In the genomic region with DNA sequence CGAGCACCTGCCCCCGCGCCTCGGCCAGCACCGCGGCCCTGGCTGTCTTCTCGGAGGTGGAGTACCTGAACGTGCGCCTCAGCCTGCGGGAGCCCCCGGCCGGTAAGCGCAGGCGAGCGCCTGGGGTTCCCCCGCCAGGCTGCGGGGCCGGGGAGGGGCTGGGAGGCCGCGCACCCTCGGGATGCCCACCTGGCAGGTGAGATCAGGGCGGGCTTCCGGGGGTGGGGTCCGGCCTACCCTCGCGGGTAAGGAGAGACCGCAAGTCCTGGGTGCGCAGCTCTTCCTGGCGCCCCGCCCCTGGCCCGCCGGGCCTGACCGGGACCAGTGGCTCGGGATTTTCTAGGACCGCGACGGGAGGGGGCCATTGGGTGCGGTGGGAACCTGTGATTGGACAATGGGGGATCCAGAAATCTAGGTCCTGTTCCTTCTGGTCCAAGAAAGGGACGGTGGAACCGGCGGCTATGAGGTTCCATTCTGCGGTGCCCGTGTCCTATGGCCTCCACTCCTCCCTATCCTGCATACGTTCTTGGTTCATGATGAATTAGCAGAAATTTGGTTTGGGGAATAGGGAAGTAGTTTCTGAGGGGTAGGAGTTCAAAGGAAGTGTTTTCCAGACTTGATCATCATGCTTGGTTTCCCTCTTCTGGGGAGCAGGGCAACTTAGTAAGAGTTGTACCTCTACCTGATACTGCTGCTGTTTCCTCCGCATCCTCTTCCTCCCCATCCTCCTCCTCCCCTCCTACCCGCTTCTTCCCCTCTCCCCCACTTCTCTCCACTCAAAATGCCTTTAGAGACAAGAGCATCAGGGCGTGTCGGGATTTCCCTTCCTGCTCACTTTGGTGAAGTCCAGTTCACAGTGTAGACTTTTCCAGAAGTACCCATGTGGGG, we compare ENCODE assay signal across 8 cellular contexts. TPM values are rescaled to one million over a fixed set of nuclear protein-coding genes. Genes with fewer than 3 reads are reported as not detected.
DNase-seq lines count a peak whose midpoint lies in the region; ATAC-seq and TF ChIP-seq lines count a peak whose summit lies in the region.

No MANE protein-coding gene starts in this region.

- H3K9me3 ChIP-seq in CD4-positive, CD25-positive, alpha-beta regulatory T cell (ENCODE audit: control insufficient read depth in 2 of 2, low read length in 2 of 2) = no peaks in the 10 kb centered on the region
- H3K9me3 ChIP-seq in neutrophil = no peaks in the 10 kb centered on the region

- no peaks in the 10 kb centered on the region for H3K36me3 ChIP-seq in CD4-positive, CD25-positive, alpha-beta regulatory T cell (ENCODE audit: control insufficient read depth, insufficient read depth, low read length)
- H3K36me3 ChIP-seq in neutrophil = no peaks in the 10 kb centered on the region

- peaks cover 5 to 27% (median 14%) of the 10 kb centered on the region in 4 donors for H3K4me1 Mint-ChIP-seq in CD4-positive, CD25-positive, alpha-beta regulatory T cell
- H3K4me1 Mint-ChIP-seq in activated T-helper 2 cell treated with anti-CD3 and anti-CD28 coated beads, Interferon-gamma antibody, Interleukin-2, Interleukin-4, amounts not matched to agents 10 μg/mL and 5 μg/mL and 100 μg/mL, durations not matched to agents 14 hours and 24 hours and 36 hours (ENCODE audit: low read depth) = peaks cover 17% of the 10 kb centered on the region

- H3K36me3 Mint-ChIP-seq in CD4-positive, CD25-positive, alpha-beta regulatory T cell = no peaks in the 10 kb centered on the region
- H3K36me3 Mint-ChIP-seq in activated T-helper 2 cell treated with anti-CD3 and anti-CD28 coated beads, Interferon-gamma antibody, Interleukin-2, Interleukin-4, amounts not matched to agents 10 μg/mL and 5 μg/mL and 100 μg/mL, durations not matched to agents 14 hours and 24 hours and 36 hours (ENCODE audit: low read depth) = no peaks in the 10 kb centered on the region

- no peaks in the 10 kb centered on the region for H3K27me3 ChIP-seq in CD4-positive, CD25-positive, alpha-beta regulatory T cell (ENCODE audit: control insufficient read depth, insufficient read depth, low read length)
- H3K27me3 ChIP-seq in neutrophil = peaks cover 42% of the 10 kb centered on the region

- peak overlapping the region; percentile 49 for H3K4me3 ChIP-seq in CD4-positive, CD25-positive, alpha-beta regulatory T cell (ENCODE audit: low read depth, low read length)
- H3K4me3 ChIP-seq in Jurkat, Clone E6-1 (ENCODE audit: low read length) = peak overlapping the region; percentile 51
- H3K4me3 ChIP-seq in neutrophil (ENCODE audit: low read depth in 1 of 2, low read length in 1 of 2) = peak overlapping the region; percentile 74

- H3K27ac Mint-ChIP-seq in CD4-positive, CD25-positive, alpha-beta regulatory T cell = peak overlapping the region in 2 of 3 donors; percentile 39 to 64
- H3K27ac Mint-ChIP-seq in activated T-helper 2 cell treated with anti-CD3 and anti-CD28 coated beads, Interferon-gamma antibody, Interleukin-2, Interleukin-4, amounts not matched to agents 10 μg/mL and 5 μg/mL and 100 μg/mL, durations not matched to agents 14 hours and 24 hours and 36 hours = no peak overlapping the region

- intact Hi-C loops in activated T-helper 2 cell treated with anti-CD3 and anti-CD28 coated beads, Interferon-gamma antibody, Interleukin-2, Interleukin-4, amounts not matched to agents 10 μg/mL and 5 μg/mL and 100 μg/mL, durations not matched to agents 14 hours and 24 hours and 36 hours (cut with micrococcal nuclease) = no loop called here
- intact Hi-C loops in head of caudate nucleus (cut with DNase I) = no loop called here

- H3K4me1 ChIP-seq in CD4-positive, CD25-positive, alpha-beta regulatory T cell (ENCODE audit: control insufficient read depth, insufficient read depth, low read length, poor library complexity, severe bottlenecking) = peaks cover 4% of the 10 kb centered on the region
- H3K4me1 ChIP-seq in neutrophil (ENCODE audit: control insufficient read depth in 1 of 2, insufficient read depth in 1 of 2, low read depth in 1 of 2, low read length in 1 of 2) = peaks cover 18 to 23% of the 10 kb centered on the region in 2 experiments

- peak overlapping the region; percentile 2 to 93 (median 83) for H3K4me3 Mint-ChIP-seq in CD4-positive, CD25-positive, alpha-beta regulatory T cell
- H3K4me3 Mint-ChIP-seq in activated T-helper 2 cell treated with anti-CD3 and anti-CD28 coated beads, Interferon-gamma antibody, Interleukin-2, Interleukin-4, amounts not matched to agents 10 μg/mL and 5 μg/mL and 100 μg/mL, durations not matched to agents 14 hours and 24 hours and 36 hours (ENCODE audit: low read depth) = peak overlapping the region; percentile 75

- TF ChIP-seq CTCF in neutrophil (IDR thresholded peaks at IDR 0.05) = no peak

- DNase-seq in CD4-positive, CD25-positive, alpha-beta regulatory T cell = peak in 1 of 3 donors; percentile 20
- no peak for DNase-seq in Jurkat, Clone E6-1 (ENCODE audit: low read depth, low spot score)
- DNase-seq in activated T-helper 2 cell treated with anti-CD3 and anti-CD28 coated beads, Interferon-gamma antibody, Interleukin-2, Interleukin-4, amounts not matched to agents 10 μg/mL and 5 μg/mL and 100 μg/mL, durations not matched to agents 14 hours and 24 hours and 36 hours (ENCODE audit: low spot score) = peak; percentile 10
- DNase-seq in head of caudate nucleus (peak in 38 of 42 donors; percentile 4 to 58 (median 34)), NCI-H1048 (lab: John Stamatoyannopoulos, UW) (no peak)

- peaks cover 15% of the 10 kb centered on the region for H3K27me3 Mint-ChIP-seq in CD4-positive, CD25-positive, alpha-beta regulatory T cell
- H3K27me3 Mint-ChIP-seq in activated T-helper 2 cell treated with anti-CD3 and anti-CD28 coated beads, Interferon-gamma antibody, Interleukin-2, Interleukin-4, amounts not matched to agents 10 μg/mL and 5 μg/mL and 100 μg/mL, durations not matched to agents 14 hours and 24 hours and 36 hours (ENCODE audit: low read depth) = peaks cover 33% of the 10 kb centered on the region

- H3K9me3 Mint-ChIP-seq in CD4-positive, CD25-positive, alpha-beta regulatory T cell = peaks cover 0 to 3% (median 0%) of the 10 kb centered on the region in 7 donors
- no peaks in the 10 kb centered on the region for H3K9me3 Mint-ChIP-seq in activated T-helper 2 cell treated with anti-CD3 and anti-CD28 coated beads, Interferon-gamma antibody, Interleukin-2, Interleukin-4, amounts not matched to agents 10 μg/mL and 5 μg/mL and 100 μg/mL, durations not matched to agents 14 hours and 24 hours and 36 hours

- H3K27ac ChIP-seq in CD4-positive, CD25-positive, alpha-beta regulatory T cell (ENCODE audit: insufficient read depth, low read length, poor library complexity, severe bottlenecking) = peak overlapping the region; percentile 3
- peak overlapping the region; percentile 61 for H3K27ac ChIP-seq in neutrophil

- no peak for ATAC-seq in CD4-positive, CD25-positive, alpha-beta regulatory T cell (ENCODE audit: low read depth in 2 of 2)
- ATAC-seq in GM18517 (IDR thresholded peaks at IDR 0.05; ENCODE audit: unreplicated experiment) (no peak), GM21367 (IDR thresholded peaks at IDR 0.05; ENCODE audit: unreplicated experiment) (no peak)

RNA-seq across cellular contexts. Expression of a gene that starts 0.8 kb away (rescaled TPM):
- total RNA-seq in CD4-positive, CD25-positive, alpha-beta regulatory T cell = 0.37 TPM
- under 1 TPM in 3 of 4 donors, not detected in 1; 0.28 to 0.59 (median 0.34) TPM for polyA plus RNA-seq in CD4-positive, CD25-positive, alpha-beta regulatory T cell
- 4.5 TPM for polyA plus RNA-seq in Jurkat, Clone E6-1 (2012; ENCODE audit: insufficient read depth, insufficient read length)
- 0.14 and 0.27 TPM in 2 replicates for total RNA-seq in activated T-helper 2 cell treated with anti-CD3 and anti-CD28 coated beads, Interferon-gamma antibody, Interleukin-2, Interleukin-4, amounts not matched to agents 10 μg/mL and 5 μg/mL and 100 μg/mL, durations not matched to agents 14 hours and 24 hours and 36 hours

Comparison
In these comparisons a context has a peak if more than half of its experiments do, and no peak if none do; other contexts are left out.
1. DNase-seq: peak in activated T-helper 2 cell treated with anti-CD3 and anti-CD28 coated beads, Interferon-gamma antibody, Interleukin-2, Interleukin-4, amounts not matched to agents 10 μg/mL and 5 μg/mL and 100 μg/mL, durations not matched to agents 14 hours and 24 hours and 36 hours (single experiment) and head of caudate nucleus (38 of 42); none in Jurkat, Clone E6-1 (single experiment) and NCI-H1048 (single experiment).
2. Peak in every context shown above with its lines, with median percentiles within 50 percentile points of each other: H3K4me3 ChIP-seq.